22 cellular contexts compared by ENCODE assay signal in genomic region chr7:46512901-46513431, GRCh38.
DNase-seq lines count a peak whose midpoint lies in the region; ATAC-seq and TF ChIP-seq lines count a peak whose summit lies in the region.
"Had no signal": no experiment of that assay in that cellular context is flagged by ENCODE, and none has a peak within 500 bp of the region (broad histone marks: within the 10 kb centered on the region; RNA-seq: fewer than 3 reads in every experiment).

No MANE protein-coding gene starts in this region.

- H3K27me3 ChIP-seq in left ventricle myocardium inferior (ENCODE audit: low read depth) (no peaks in the 10 kb centered on the region), colonic mucosa (no peaks in the 10 kb centered on the region), liver (ENCODE audit: control insufficient read depth in 4 of 4, insufficient read depth in 4 of 4, low read length in 3 of 4) (no peaks in the 10 kb centered on the region)
- H3K27me3 ChIP-seq: breast epithelium, stomach had no signal

- H3K4me3 ChIP-seq in left ventricle myocardium inferior (no peak overlapping the region), colonic mucosa (no peak overlapping the region), liver (ENCODE audit: low read depth in 1 of 3, low read length in 3 of 3) (no peak overlapping the region)
- H3K4me3 ChIP-seq: breast epithelium, stomach had no signal

- H3K4me1 ChIP-seq in left ventricle myocardium inferior (peaks cover 5% of the 10 kb centered on the region), colonic mucosa (no peaks in the 10 kb centered on the region), liver (ENCODE audit: control insufficient read depth in 4 of 4, insufficient read depth in 4 of 4, low read length in 3 of 4) (peaks cover 0 to 3% (median 0%) of the 10 kb centered on the region in 4 donors)
- H3K4me1 ChIP-seq: breast epithelium had no signal

- DNase-seq in left cardiac atrium, result no peak
- DNase-seq in left ventricle myocardium inferior, result no peak
- DNase-seq in colonic mucosa, result peak; percentile 22
- DNase-seq in type B pancreatic cell (ENCODE audit: extremely low spot score, unreplicated experiment), result no peak
- DNase-seq in activated CD4-positive, CD25-positive, alpha-beta regulatory T cell treated with anti-CD3 and anti-CD28 coated beads, Interleukin-2, amount 50 U/mL, for 72 hours, result no peak
- DNase-seq in activated naive CD4-positive, alpha-beta T cell treated with Interleukin-2 at 50 U/mL for 16 hours, result no peak
- DNase-seq in activated naive CD4-positive, alpha-beta T cell treated with anti-CD3 and anti-CD28 coated beads, Interleukin-2, amount 50 U/mL, for 72 hours (ENCODE audit: low spot score in 2 of 2), result no peak
- DNase-seq: activated CD8-positive, alpha-beta T cell treated with anti-CD3 and anti-CD28 coated beads for 36 hours; activated gamma-delta T cell treated with Interleukin-2 at 50 U/mL for 16 hours; activated T-cell treated with anti-CD3 and anti-CD28 coated beads for 4 hours; amniotic stem cell; COR-L47; cortex of kidney; GOT3; mammary epithelial cell; NCI-H187; NCI-H748 treated with DMSO at 0.1 percent for 48 hours; stomach; SW 1271; trophoblast cell had no signal

- H3K27me3 Mint-ChIP-seq in type B pancreatic cell, result no peaks in the 10 kb centered on the region
- H3K27me3 Mint-ChIP-seq: activated CD8-positive, alpha-beta T cell treated with anti-CD3 and anti-CD28 coated beads for 36 hours had no signal

- H3K36me3 Mint-ChIP-seq in type B pancreatic cell, result no peaks in the 10 kb centered on the region
- H3K36me3 Mint-ChIP-seq in activated naive CD4-positive, alpha-beta T cell treated with anti-CD3 and anti-CD28 coated beads, Interleukin-2, amount 50 U/mL, for 72 hours, result peaks cover 0 to 4% of the 10 kb centered on the region in 2 donors

- TF ChIP-seq RAD21 in liver (IDR thresholded peaks at IDR 0.05), result peak; percentile 43 to 57

- WGBS in liver, result 32% methylated on average over 4 of the region's 4 CpGs

- peaks cover 10% of the 10 kb centered on the region for H3K9me3 Mint-ChIP-seq in type B pancreatic cell
- H3K9me3 Mint-ChIP-seq in activated naive CD4-positive, alpha-beta T cell treated with anti-CD3 and anti-CD28 coated beads, Interleukin-2, amount 50 U/mL, for 72 hours, result peaks cover 6 to 24% of the 10 kb centered on the region in 2 donors

- intact Hi-C loops in left cardiac atrium (cut with DNase I) (no loop called here), left ventricle myocardium inferior (cut with micrococcal nuclease) (no loop called here), colonic mucosa (cut with DNase I) (no loop called here)

- H3K27ac ChIP-seq in left ventricle myocardium inferior (replicated peaks) (no peak overlapping the region), colonic mucosa (no peak overlapping the region), liver (ENCODE audit: low read depth in 1 of 2, low read length in 2 of 2) (no peak overlapping the region)
- H3K27ac ChIP-seq: breast epithelium, stomach had no signal

- H3K9ac ChIP-seq in colonic mucosa (ENCODE audit: low read depth in 2 of 2, low read length in 2 of 2), result no peak overlapping the region
- H3K9ac ChIP-seq in liver (ENCODE audit: low read depth in 1 of 2, low read length in 2 of 2), result no peak overlapping the region

- TF ChIP-seq CTCF in left ventricle myocardium inferior (IDR thresholded peaks at IDR 0.05; ENCODE audit: borderline replicate concordance), result no peak
- TF ChIP-seq CTCF in colonic mucosa (IDR thresholded peaks at IDR 0.05), result no peak
- no peak for TF ChIP-seq CTCF in liver (IDR thresholded peaks at IDR 0.05; ENCODE audit: low read depth, low read length, missing input control)
- TF ChIP-seq CTCF in type B pancreatic cell (conservative IDR thresholded peaks at IDR 0.05), result no peak

- peak overlapping the region; percentile 6 for H3K4me3 Mint-ChIP-seq in type B pancreatic cell
- H3K4me3 Mint-ChIP-seq: activated CD8-positive, alpha-beta T cell treated with anti-CD3 and anti-CD28 coated beads for 36 hours had no signal

- peak overlapping the region; percentile 73 for H3K27ac Mint-ChIP-seq in type B pancreatic cell
- H3K27ac Mint-ChIP-seq in activated naive CD4-positive, alpha-beta T cell treated with anti-CD3 and anti-CD28 coated beads, Interleukin-2, amount 50 U/mL, for 72 hours, result no peak overlapping the region
- H3K27ac Mint-ChIP-seq: activated CD8-positive, alpha-beta T cell treated with anti-CD3 and anti-CD28 coated beads for 36 hours had no signal

- H3K9me3 ChIP-seq in left ventricle myocardium inferior (replicated peaks) (peaks cover 20% of the 10 kb centered on the region), colonic mucosa (no peaks in the 10 kb centered on the region), liver (ENCODE audit: control insufficient read depth in 4 of 4, low read length in 3 of 4) (no peaks in the 10 kb centered on the region)

- H3K36me3 ChIP-seq in left ventricle myocardium inferior (no peaks in the 10 kb centered on the region), colonic mucosa (no peaks in the 10 kb centered on the region), liver (ENCODE audit: control insufficient read depth in 4 of 4, insufficient read depth in 3 of 4, low read depth in 1 of 4, low read length in 3 of 4) (no peaks in the 10 kb centered on the region)
- H3K36me3 ChIP-seq: breast epithelium, stomach had no signal

- peak; percentile 23 to 80 for ATAC-seq in left cardiac atrium
- no peak for ATAC-seq in activated naive CD4-positive, alpha-beta T cell treated with anti-CD3 and anti-CD28 coated beads, Interleukin-2, amount 50 U/mL, for 72 hours
- ATAC-seq: activated CD8-positive, alpha-beta T cell treated with anti-CD3 and anti-CD28 coated beads for 36 hours had no signal

- H3K4me1 Mint-ChIP-seq in type B pancreatic cell (ENCODE audit: unreplicated experiment), result peaks cover 17% of the 10 kb centered on the region

TF ChIP-seq in liver, 16 proteins besides CTCF, POLR2A, EP300 and RAD21:
- TF ChIP-seq JUND (IDR thresholded peaks at IDR 0.05) (peak in 1 of 2 donors; percentile 82), NR2F2 (IDR thresholded peaks at IDR 0.05) (peak; percentile 63), TAF1 (conservative IDR thresholded peaks at IDR 0.05) (no peak), REST (IDR thresholded peaks at IDR 0.05) (peak; percentile 38), GABPA (IDR thresholded peaks at IDR 0.05 in 1 of 2, conservative IDR thresholded peaks at IDR 0.05 in 1 of 2) (no peak), ZBTB33 (IDR thresholded peaks at IDR 0.05) (peak; percentile 61), FOXA2 (IDR thresholded peaks at IDR 0.05) (peak; percentile 70), FOXA1 (IDR thresholded peaks at IDR 0.05) (no peak), MAX (IDR thresholded peaks at IDR 0.05) (peak; percentile 75), HNF4A (conservative IDR thresholded peaks at IDR 0.05) (peak; percentile 50 to 80), SP1 (IDR thresholded peaks at IDR 0.05) (peak; percentile 42), YY1 (IDR thresholded peaks at IDR 0.05) (peak; percentile 79), RXRA (IDR thresholded peaks at IDR 0.05) (peak; percentile 65 to 93), ATF3 (IDR thresholded peaks at IDR 0.05) (no peak), EGR1 (IDR thresholded peaks at IDR 0.05; ENCODE audit: low read depth in 2 of 2) (no peak), HNF4G (IDR thresholded peaks at IDR 0.05) (no peak)

Comparison
In these comparisons a context has a peak if more than half of its experiments do, and no peak if none do; other contexts are left out.
1. ATAC-seq: peak in left cardiac atrium (2 of 2); none in activated naive CD4-positive, alpha-beta T cell treated with anti-CD3 and anti-CD28 coated beads, Interleukin-2, amount 50 U/mL, for 72 hours (0 of 2).